Comparison of ENCODE assay signal across 29 cellular contexts in genomic region chr5:9115093-9115492, GRCh38.
"Had no signal": no experiment of that assay in that cellular context is flagged by ENCODE, and none has a peak within 500 bp of the region (broad histone marks: within the 10 kb centered on the region; RNA-seq: fewer than 3 reads in every experiment).

No MANE protein-coding gene starts in this region.

- H3K27ac ChIP-seq: pancreas, right lobe of liver, testis, tibial artery had no signal

- ATAC-seq: effector memory CD8-positive, alpha-beta T cell; left lobe of liver; naive thymus-derived CD8-positive, alpha-beta T cell; pancreas; right lobe of liver; stimulated activated memory B cell treated with anti-CD40 and anti-IgM and Interleukin-4, amounts not matched to agents 10 μg/mL and 1 μg/mL and 100 μg/mL, for 72 hours; stimulated activated naive CD8-positive, alpha-beta T cell treated with anti-CD3 and anti-CD28 coated beads, Interleukin-15, Interleukin-2, amounts not matched to agents 100 U/mL and 50 U/mL, for 24 hours had no signal

- H3K36me3 ChIP-seq: pancreas, right lobe of liver had no signal

- H3K4me3 ChIP-seq: lung, pancreas, right lobe of liver, smooth muscle cell, testis, tibial artery had no signal

- H3K27me3 ChIP-seq: pancreas, right lobe of liver, testis, tibial artery had no signal

- H3K9me3 ChIP-seq: pancreas, right lobe of liver, testis had no signal

- H3K4me2 ChIP-seq: smooth muscle cell had no signal

- H3K27ac Mint-ChIP-seq: effector memory CD8-positive, alpha-beta T cell; immature natural killer cell; mesothelial cell of epicardium; naive thymus-derived CD8-positive, alpha-beta T cell; nephron progenitor cell; stimulated activated memory B cell treated with anti-CD40 and anti-IgM and Interleukin-4, amounts not matched to agents 10 μg/mL and 1 μg/mL and 100 μg/mL, for 72 hours; type B pancreatic cell had no signal

- H3K36me3 Mint-ChIP-seq: immature natural killer cell; naive thymus-derived CD8-positive, alpha-beta T cell; stimulated activated memory B cell treated with anti-CD40 and anti-IgM and Interleukin-4, amounts not matched to agents 10 μg/mL and 1 μg/mL and 100 μg/mL, for 72 hours had no signal

- H3K4me3 Mint-ChIP-seq: effector memory CD8-positive, alpha-beta T cell; immature natural killer cell; mesothelial cell of epicardium; naive thymus-derived CD8-positive, alpha-beta T cell; nephron progenitor cell; stimulated activated memory B cell treated with anti-CD40 and anti-IgM and Interleukin-4, amounts not matched to agents 10 μg/mL and 1 μg/mL and 100 μg/mL, for 72 hours; type B pancreatic cell had no signal

- H3K4me1 Mint-ChIP-seq: immature natural killer cell; mesothelial cell of epicardium; naive thymus-derived CD8-positive, alpha-beta T cell; nephron progenitor cell; stimulated activated memory B cell treated with anti-CD40 and anti-IgM and Interleukin-4, amounts not matched to agents 10 μg/mL and 1 μg/mL and 100 μg/mL, for 72 hours had no signal

- H3K4me1 ChIP-seq: pancreas, right lobe of liver, testis, tibial artery had no signal

- DNase-seq: caudate nucleus; cerebellar nuclear complex; cortex of kidney; effector memory CD8-positive, alpha-beta T cell; foreskin melanocyte; glutamatergic neuron; hypothalamus; immature natural killer cell; islet precursor cell; mesenchymal stem cell; naive thymus-derived CD8-positive, alpha-beta T cell; nephron progenitor cell; occipital lobe; pancreas; right lobe of liver; stimulated activated CD4-positive, alpha-beta T cell treated with anti-CD3 and anti-CD28 coated beads, Interleukin-12 subunit alpha, Interleukin-12 subunit beta, amount 100 ng/mL, for 4 hours; stimulated activated CD4-positive, alpha-beta T cell treated with anti-CD3 and anti-CD28 coated beads, Interleukin-2, amount 100 ng/mL, for 24 hours; stimulated activated CD4-positive, alpha-beta T cell treated with anti-CD3 and anti-CD28 coated beads, Interleukin-4, amount 100 ng/mL, for 24 hours; stimulated activated naive CD8-positive, alpha-beta T cell treated with anti-CD3 and anti-CD28 coated beads, Interleukin-15, Interleukin-2, amounts not matched to agents 100 U/mL and 50 U/mL, for 24 hours; substantia nigra; testis; tibial artery had no signal

- H3K27me3 Mint-ChIP-seq: effector memory CD8-positive, alpha-beta T cell; naive thymus-derived CD8-positive, alpha-beta T cell; stimulated activated memory B cell treated with anti-CD40 and anti-IgM and Interleukin-4, amounts not matched to agents 10 μg/mL and 1 μg/mL and 100 μg/mL, for 72 hours; type B pancreatic cell had no signal

- FAIRE-seq: endometrium, pancreas had no signal
